In the genomic region with DNA sequence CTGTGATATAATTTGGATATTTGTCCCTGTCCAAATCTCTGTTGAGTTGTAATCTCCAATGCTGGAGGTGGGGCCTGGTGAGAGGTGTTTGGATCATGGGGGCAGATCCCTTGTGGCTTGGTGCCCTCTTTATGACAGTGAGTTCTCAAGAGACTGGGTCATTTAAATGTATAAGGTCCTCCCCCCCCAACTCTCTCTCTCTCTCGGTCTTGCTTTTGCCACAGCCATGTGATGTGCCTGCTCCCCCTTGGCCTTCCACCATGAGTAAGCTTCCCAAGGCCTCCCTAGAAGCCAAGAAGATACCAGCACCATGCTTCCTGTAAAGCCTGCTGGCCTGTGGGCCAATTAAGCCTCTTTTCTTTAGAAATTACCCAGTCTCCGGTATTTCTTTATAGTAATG, we compare ENCODE assay signal across 1 cellular context.
TF ChIP-seq lines count a peak whose summit lies in the region.

No MANE protein-coding gene starts in this region.

TF ChIP-seq in HepG2, 621 proteins besides CTCF, POLR2A, EP300 and RAD21:
- TF ChIP-seq CERS6 (CRISPR knock-in tag; IDR thresholded peaks at IDR 0.05), result no peak
- peak; percentile 60 for TF ChIP-seq POLR2G (IDR thresholded peaks at IDR 0.05; ENCODE audit: low read depth, low read length)
- no peak for TF ChIP-seq SOX13 (IDR thresholded peaks at IDR 0.05)
- TF ChIP-seq SOX13 (CRISPR knock-in tag; conservative IDR thresholded peaks at IDR 0.05 in 1 of 2, IDR thresholded peaks at IDR 0.05 in 1 of 2), result peak in 1 of 2 experiments; percentile 88; a peak in 1 of 4 replicates
- peak; percentile 98 for TF ChIP-seq RBM22 (optimal IDR thresholded peaks at IDR 0.05; ENCODE audit: low read length)
- no peak for TF ChIP-seq HDAC1 (CRISPR knock-in tag; IDR thresholded peaks at IDR 0.05)
- TF ChIP-seq RBFOX2 (IDR thresholded peaks at IDR 0.05; ENCODE audit: low read depth, low read length), result 0 out of 2 replicates have a peak, but pooled peaks have one; percentile 8
TF ChIP-seq in HepG2: peak in this region for 4.
